In genomic region chr1:159171688-159172501, GRCh38 we compare ENCODE assay signal across 9 cellular contexts. TPM values are rescaled to one million over a fixed set of nuclear protein-coding genes. Genes with fewer than 3 reads are reported as not detected.
A peak's percentile ranks its signal among the peaks of the same experiment; 100 is the strongest.
DNase-seq lines count a peak whose midpoint lies in the region; ATAC-seq and TF ChIP-seq lines count a peak whose summit lies in the region.
"Had no signal": no experiment of that assay in that cellular context is flagged by ENCODE, and none has a peak within 500 bp of the region (broad histone marks: within the 10 kb centered on the region; RNA-seq: fewer than 3 reads in every experiment).

No MANE protein-coding gene starts in this region.

- intact Hi-C loops in lower lobe of right lung (cut with DNase I): no loop called here

- ATAC-seq in lower lobe of right lung (peak; percentile 16 to 34), thoracic aorta (ENCODE audit: insufficient number of reproducible peaks, low FRiP score, low read depth) (no peak), HG03521 (IDR thresholded peaks at IDR 0.05; ENCODE audit: unreplicated experiment) (no peak), GM19023 (IDR thresholded peaks at IDR 0.05; ENCODE audit: unreplicated experiment) (no peak)

- peaks cover 7% of the 10 kb centered on the region for H3K4me1 ChIP-seq in lower lobe of right lung
- H3K4me1 ChIP-seq in thoracic aorta (ENCODE audit: control insufficient read depth in 1 of 2, low read depth in 2 of 2): peaks cover 0 to 11% of the 10 kb centered on the region in 2 donors

- H3K9me3 ChIP-seq in lower lobe of right lung (no peaks in the 10 kb centered on the region), thoracic aorta (no peaks in the 10 kb centered on the region)

- H3K36me3 ChIP-seq in lower lobe of right lung (no peaks in the 10 kb centered on the region), thoracic aorta (no peaks in the 10 kb centered on the region)

- DNase-seq in DMS 273 (lab: John Stamatoyannopoulos, UW; ENCODE audit: unreplicated experiment) (peak; percentile 37), DMS 273 treated with DMSO at 0.1 percent for 48 hours (lab: John Stamatoyannopoulos, UW) (no peak), cerebellar cortex (ENCODE audit: low spot score) (peak; percentile 62), lower lobe of right lung (no peak), thoracic aorta (ENCODE audit: low spot score) (no peak), NCI-H1694 (lab: John Stamatoyannopoulos, UW) (no peak)

- H3K27me3 ChIP-seq in lower lobe of right lung (ENCODE audit: low read depth) (peaks cover 59% of the 10 kb centered on the region), thoracic aorta (replicated peaks; ENCODE audit: insufficient read depth) (no peaks in the 10 kb centered on the region)

- TF ChIP-seq CTCF in lower lobe of right lung (IDR thresholded peaks at IDR 0.05) (no peak), thoracic aorta (IDR thresholded peaks at IDR 0.05) (no peak)

- H3K4me3 ChIP-seq in lower lobe of right lung (peak overlapping the region; percentile 27), thoracic aorta (peak overlapping the region; percentile 32)

- H3K27ac ChIP-seq in lower lobe of right lung (no peak overlapping the region), thoracic aorta (no peak overlapping the region)
- H3K27ac ChIP-seq: 22Rv1 had no signal

RNA-seq across cellular contexts. Expression of gene CADM3, which starts 0.5 kb away (rescaled TPM):
- 8.8 TPM for total RNA-seq in lower lobe of right lung
- 1 to 10 TPM; 7.2 to 8.7 TPM for total RNA-seq in thoracic aorta

RNA-seq across cellular contexts. Expression of gene ACKR1, which starts 32.8 kb away (rescaled TPM):
- total RNA-seq in lower lobe of right lung (30.4 TPM), thoracic aorta (100 to 1,000 TPM; 123 to 177 TPM)

Comparison
In these comparisons a context has a peak if more than half of its experiments do, and no peak if none do; other contexts are left out.
1. DNase-seq: peak in DMS 273 (single experiment) and cerebellar cortex (single experiment); none in DMS 273 treated with DMSO at 0.1 percent for 48 hours (single experiment), lower lobe of right lung (single experiment), thoracic aorta (single experiment) and NCI-H1694 (single experiment).
2. ATAC-seq: peak in lower lobe of right lung (2 of 2); none in thoracic aorta (single experiment), HG03521 (single experiment) and GM19023 (single experiment).